Comparison of ENCODE assay signal across 16 cellular contexts in genomic region chr20:24960302-24960801, GRCh38. TPM values are rescaled to one million over a fixed set of nuclear protein-coding genes. Genes with fewer than 3 reads are reported as not detected.
DNase-seq lines count a peak whose midpoint lies in the region; ATAC-seq and TF ChIP-seq lines count a peak whose summit lies in the region.
"Had no signal": no experiment of that assay in that cellular context is flagged by ENCODE, and none has a peak within 500 bp of the region (broad histone marks: within the 10 kb centered on the region; RNA-seq: fewer than 3 reads in every experiment).

No MANE protein-coding gene starts in this region.

- H3K4me3 ChIP-seq in cardiac muscle cell (no peak overlapping the region), heart right ventricle (no peak overlapping the region)
- no peak overlapping the region for H3K4me3 ChIP-seq in naive thymus-derived CD4-positive, alpha-beta T cell (ENCODE audit: low read length)
- H3K4me3 ChIP-seq: tibial artery had no signal

- CTCF ChIA-PET in naive thymus-derived CD4-positive, alpha-beta T cell (lab: Charles Lee), result interaction anchor here (0.6 kb wide), 1 partner anchor 227 kb away, joined by 4 read pairs; no protein-coding TSS in a partner anchor

- intact Hi-C loops in heart right ventricle (cut with DNase I), result no loop called here
- intact Hi-C loops in naive thymus-derived CD4-positive, alpha-beta T cell (cut with micrococcal nuclease), result no loop called here

- H3K4me3 Mint-ChIP-seq in activated naive CD8-positive, alpha-beta T cell, result no peak overlapping the region
- peak overlapping the region in 1 of 10 donors; percentile 21 for H3K4me3 Mint-ChIP-seq in naive thymus-derived CD4-positive, alpha-beta T cell
- H3K4me3 Mint-ChIP-seq: nephron had no signal

- POLR2A ChIA-PET in naive thymus-derived CD4-positive, alpha-beta T cell (lab: Charles Lee), result no interaction called here

- H3K9me3 Mint-ChIP-seq in activated naive CD8-positive, alpha-beta T cell (ENCODE audit: low read depth), result no peaks in the 10 kb centered on the region
- H3K9me3 Mint-ChIP-seq in naive thymus-derived CD4-positive, alpha-beta T cell, result no peaks in the 10 kb centered on the region
- H3K9me3 Mint-ChIP-seq: nephron had no signal

- H3K36me3 ChIP-seq in cardiac muscle cell, result no peaks in the 10 kb centered on the region
- peaks cover 0 to 94% (median 9%) of the 10 kb centered on the region in 9 donors for H3K36me3 ChIP-seq in heart right ventricle
- peaks cover 7 to 62% (median 47%) of the 10 kb centered on the region in 3 experiments for H3K36me3 ChIP-seq in naive thymus-derived CD4-positive, alpha-beta T cell (ENCODE audit: control insufficient read depth in 2 of 3, insufficient read depth in 3 of 3, low read length in 3 of 3)

- DNase-seq in cardiac muscle cell (ENCODE audit: low read depth in 1 of 2, low spot score in 1 of 2) (no peak), heart right ventricle (no peak), erythroblast (lab: John Stamatoyannopoulos, UW) (no peak), NCI-H2196 (lab: John Stamatoyannopoulos, UW; ENCODE audit: unreplicated experiment) (no peak)
- DNase-seq in naive thymus-derived CD4-positive, alpha-beta T cell, result no peak
- no peak for DNase-seq in stimulated activated naive CD4-positive, alpha-beta T cell (lab: John Stamatoyannopoulos, UW)
- DNase-seq: activated effector memory CD4-positive, alpha-beta T cell treated with anti-CD3 and anti-CD28 coated beads, Interleukin-2, amount 50 U/mL, for 16 hours; foreskin fibroblast; GOT3; NCI-H2171 treated with DMSO at 0.1 percent for 48 hours; retina; stimulated activated CD4-positive, alpha-beta T cell treated with anti-CD3 and anti-CD28 coated beads, Interleukin-1b, Interleukin-23, amount 100 ng/mL, for 48 hours had no signal

- no peak for TF ChIP-seq CTCF in cardiac muscle cell (IDR thresholded peaks at IDR 0.05; ENCODE audit: low read depth, low read length)
- TF ChIP-seq CTCF in heart right ventricle (IDR thresholded peaks at IDR 0.05), result no peak

- peak overlapping the region; percentile 73 for H3K27ac Mint-ChIP-seq in activated naive CD8-positive, alpha-beta T cell
- peak overlapping the region in 4 of 9 donors; percentile 25 to 79 (median 62) for H3K27ac Mint-ChIP-seq in naive thymus-derived CD4-positive, alpha-beta T cell
- H3K27ac Mint-ChIP-seq: nephron had no signal

- peaks cover 14% of the 10 kb centered on the region for H3K4me1 Mint-ChIP-seq in activated naive CD8-positive, alpha-beta T cell (ENCODE audit: low read depth)
- peaks cover 0 to 28% (median 4%) of the 10 kb centered on the region in 7 donors for H3K4me1 Mint-ChIP-seq in naive thymus-derived CD4-positive, alpha-beta T cell

- H3K9me3 ChIP-seq in cardiac muscle cell (ENCODE audit: low read depth) (no peaks in the 10 kb centered on the region), heart right ventricle (no peaks in the 10 kb centered on the region)
- H3K9me3 ChIP-seq in naive thymus-derived CD4-positive, alpha-beta T cell (ENCODE audit: control insufficient read depth in 2 of 3, low read length in 3 of 3), result no peaks in the 10 kb centered on the region
- H3K9me3 ChIP-seq: tibial artery had no signal

- H3K36me3 Mint-ChIP-seq in activated naive CD8-positive, alpha-beta T cell, result peaks cover 15% of the 10 kb centered on the region
- H3K36me3 Mint-ChIP-seq in naive thymus-derived CD4-positive, alpha-beta T cell, result peaks cover 8 to 40% (median 22%) of the 10 kb centered on the region in 5 donors

- H3K27ac ChIP-seq in cardiac muscle cell (peak overlapping the region; percentile 34), heart right ventricle (peak overlapping the region in 1 of 10 donors; percentile 81)
- no peak overlapping the region for H3K27ac ChIP-seq in naive thymus-derived CD4-positive, alpha-beta T cell (ENCODE audit: low read depth, low read length)
- H3K27ac ChIP-seq: tibial artery had no signal

- no peak for TF ChIP-seq POLR2A in erythroblast (IDR thresholded peaks at IDR 0.05; ENCODE audit: low read length)

- no peaks in the 10 kb centered on the region for H3K27me3 Mint-ChIP-seq in activated naive CD8-positive, alpha-beta T cell
- no peaks in the 10 kb centered on the region for H3K27me3 Mint-ChIP-seq in naive thymus-derived CD4-positive, alpha-beta T cell

- H3K27me3 ChIP-seq in cardiac muscle cell (no peaks in the 10 kb centered on the region), heart right ventricle (no peaks in the 10 kb centered on the region)
- H3K27me3 ChIP-seq in naive thymus-derived CD4-positive, alpha-beta T cell (ENCODE audit: control insufficient read depth in 2 of 2, insufficient read depth in 2 of 2, low read length in 2 of 2), result no peaks in the 10 kb centered on the region
- H3K27me3 ChIP-seq: tibial artery had no signal

- ATAC-seq in heart right ventricle (no peak), HG03565 (IDR thresholded peaks at IDR 0.05; ENCODE audit: unreplicated experiment) (no peak)
- peak; percentile 4 for ATAC-seq in naive thymus-derived CD4-positive, alpha-beta T cell

- no peaks in the 10 kb centered on the region for H3K4me1 ChIP-seq in cardiac muscle cell (ENCODE audit: low read depth)
- H3K4me1 ChIP-seq in heart right ventricle, result no peaks in the 10 kb centered on the region
- peaks cover under 1 to 81% of the 10 kb centered on the region in 2 donors for H3K4me1 ChIP-seq in naive thymus-derived CD4-positive, alpha-beta T cell (ENCODE audit: control insufficient read depth in 2 of 2, insufficient read depth in 2 of 2, low read length in 2 of 2)
- H3K4me1 ChIP-seq: tibial artery had no signal

- WGBS in heart right ventricle, 2 donors, result 93 to 96% methylated on average over 10 of the region's 10 CpGs

RNA-seq across cellular contexts. Expression of gene CST7, which starts 11.3 kb away (rescaled TPM):
- total RNA-seq in cardiac muscle cell (not detected in 2 replicates), heart right ventricle (1 to 10 TPM in 4 of 10 donors, under 1 TPM in 4, not detected in 2; 0.28 to 10.0 (median 1.0) TPM)
- polyA plus RNA-seq in cardiac muscle cell (0.20 TPM in 1 of 2 replicates, not detected in the other), heart right ventricle (1 to 10 TPM; 1.2 to 1.5 TPM)
- total RNA-seq in naive thymus-derived CD4-positive, alpha-beta T cell, result 10 to 100 TPM in 3 of 5 experiments, 1 to 10 TPM in 2; 1.4 to 74.9 (median 11.5) TPM
- polyA plus RNA-seq in naive thymus-derived CD4-positive, alpha-beta T cell, result 1 to 10 TPM; 2.3 to 4.2 TPM

RNA-seq across cellular contexts. Expression of gene APMAP, which starts 32.2 kb away (rescaled TPM):
- total RNA-seq in cardiac muscle cell, result 50.4 and 60.6 TPM in 2 replicates
- 81.2 and 90.2 TPM in 2 replicates for polyA plus RNA-seq in cardiac muscle cell
- total RNA-seq in heart right ventricle, result 10 to 100 TPM; 22.5 to 44.6 (median 33.1) TPM
- polyA plus RNA-seq in heart right ventricle, result 10 to 100 TPM; 15.3 to 48.5 TPM
- total RNA-seq in naive thymus-derived CD4-positive, alpha-beta T cell, result 10 to 100 TPM; 28.2 to 47.3 (median 38.8) TPM
- polyA plus RNA-seq in naive thymus-derived CD4-positive, alpha-beta T cell, result 10 to 100 TPM; 70.2 to 74.6 TPM
